20 cellular contexts compared by ENCODE assay signal in the genomic region with DNA sequence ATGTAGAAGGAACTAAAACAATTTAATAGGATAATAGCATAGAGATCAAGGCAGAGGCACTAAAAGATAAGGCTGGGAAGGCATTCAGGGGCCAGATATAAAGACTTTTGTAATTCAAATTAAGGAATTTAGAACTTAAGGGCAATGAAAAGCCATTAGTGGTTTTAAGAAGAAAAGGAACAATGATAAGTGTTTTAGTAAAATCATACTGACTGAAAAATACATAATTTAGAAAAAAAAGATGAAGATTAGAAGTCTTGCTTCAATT. TPM values are rescaled to one million over a fixed set of nuclear protein-coding genes. Genes with fewer than 3 reads are reported as not detected.
DNase-seq lines count a peak whose midpoint lies in the region; ATAC-seq and TF ChIP-seq lines count a peak whose summit lies in the region.
"Had no signal": no experiment of that assay in that cellular context is flagged by ENCODE, and none has a peak within 500 bp of the region (broad histone marks: within the 10 kb centered on the region; RNA-seq: fewer than 3 reads in every experiment).

No MANE protein-coding gene starts in this region.

- TF ChIP-seq CTCF in A673 (conservative IDR thresholded peaks at IDR 0.05; ENCODE audit: low read depth, low read length): no peak
- no peak for TF ChIP-seq CTCF in WTC11 (IDR thresholded peaks at IDR 0.05)

- peaks cover 35% of the 10 kb centered on the region for H3K4me1 Mint-ChIP-seq in WTC11
- H3K4me1 Mint-ChIP-seq: CD4-positive, alpha-beta memory T cell had no signal

- POLR2A ChIA-PET in A673 (lab: Charles Lee; ENCODE audit: low non-redundant PET): no interaction called here
- POLR2A ChIA-PET in WTC11 (lab: Charles Lee): no interaction called here

- BruUV-seq in A673 (replicated peaks; lab: Mats Ljungman, UMichigan): no TSS peak

- H3K9ac ChIP-seq in HUES6 (ENCODE audit: low read length): no peak overlapping the region
- no peak overlapping the region for H3K9ac ChIP-seq in rectal smooth muscle tissue (ENCODE audit: low read length)
- H3K9ac ChIP-seq: BLaER1 had no signal

- no peaks in the 10 kb centered on the region for H3K36me3 Mint-ChIP-seq in WTC11
- H3K36me3 Mint-ChIP-seq: CD14-positive monocyte; CD4-positive, alpha-beta memory T cell; IgD-negative memory B cell had no signal

- H3K4me1 ChIP-seq in A673 (ENCODE audit: insufficient read depth, low read length, poor library complexity, severe bottlenecking) (peaks cover 5% of the 10 kb centered on the region), HUES6 (ENCODE audit: control insufficient read depth, insufficient read depth, low read length) (peaks cover 21% of the 10 kb centered on the region), rectal smooth muscle tissue (ENCODE audit: control insufficient read depth, insufficient read depth, low read length) (peaks cover 7% of the 10 kb centered on the region)
- H3K4me1 ChIP-seq: A549, BLaER1 had no signal

- H3K4me3 ChIP-seq in A673 (ENCODE audit: low read depth, low read length, poor library complexity, severe bottlenecking): no peak overlapping the region
- no peak overlapping the region for H3K4me3 ChIP-seq in HUES6 (ENCODE audit: low read depth, low read length)
- H3K4me3 ChIP-seq in rectal smooth muscle tissue (ENCODE audit: low read length): no peak overlapping the region
- H3K4me3 ChIP-seq: A549, BLaER1, HAP-1 had no signal

- H3K27ac Mint-ChIP-seq in WTC11: peak overlapping the region; percentile 64
- H3K27ac Mint-ChIP-seq: CD14-positive monocyte; CD4-positive, alpha-beta memory T cell had no signal

- no peaks in the 10 kb centered on the region for H3K36me3 ChIP-seq in A673 (ENCODE audit: insufficient read depth, low read length, poor library complexity, severe bottlenecking)
- no peaks in the 10 kb centered on the region for H3K36me3 ChIP-seq in HUES6 (ENCODE audit: control insufficient read depth, insufficient read depth, low read length)
- no peaks in the 10 kb centered on the region for H3K36me3 ChIP-seq in rectal smooth muscle tissue (ENCODE audit: control insufficient read depth, insufficient read depth, low read length)
- H3K36me3 ChIP-seq: BLaER1, HAP-1 had no signal

- CTCF ChIA-PET in A673 (lab: Charles Lee): no interaction called here
- CTCF ChIA-PET in WTC11 (lab: Charles Lee): no interaction called here

- DNase-seq in A673 (ENCODE audit: low spot score): peak; percentile 53
- DNase-seq in WTC11 (ENCODE audit: low spot score): no peak
- DNase-seq in sciatic nerve (ENCODE audit: low spot score): no peak
- DNase-seq: CD4-positive, alpha-beta memory T cell; DMS153; DMS79; GDM1 had no signal

- no peaks in the 10 kb centered on the region for H3K27me3 Mint-ChIP-seq in WTC11 (ENCODE audit: low read depth)
- H3K27me3 Mint-ChIP-seq: IgD-negative memory B cell had no signal

- H3K27me3 ChIP-seq in A673 (replicated peaks; ENCODE audit: insufficient read depth, low read depth, low read length, poor library complexity) (no peaks in the 10 kb centered on the region), HUES6 (ENCODE audit: control insufficient read depth, insufficient read depth, low read length) (no peaks in the 10 kb centered on the region), rectal smooth muscle tissue (ENCODE audit: control insufficient read depth, insufficient read depth, low read length) (no peaks in the 10 kb centered on the region)
- H3K27me3 ChIP-seq: BLaER1 had no signal

- no peaks in the 10 kb centered on the region for H3K9me3 ChIP-seq in A673 (ENCODE audit: low read depth, low read length, poor library complexity, severe bottlenecking)
- H3K9me3 ChIP-seq in HUES6 (ENCODE audit: control insufficient read depth, insufficient read depth, low read depth, low read length): no peaks in the 10 kb centered on the region
- H3K9me3 ChIP-seq: A549, BLaER1 had no signal

- H3K27ac ChIP-seq in A673 (ENCODE audit: low read depth, low read length, poor library complexity, severe bottlenecking) (no peak overlapping the region), HUES6 (ENCODE audit: low read depth, low read length) (peak overlapping the region; percentile 24; the same call in 1 of the 2 replicates), rectal smooth muscle tissue (ENCODE audit: low read depth, low read length) (peak overlapping the region; percentile 58)
- H3K27ac ChIP-seq: 22Rv1, A549, BLaER1, HL-60 had no signal

- intact Hi-C loops in A673 (cut with micrococcal nuclease; ENCODE audit: unreplicated experiment): no loop called here
- intact Hi-C loops in sciatic nerve (cut with DNase I): loop anchor here (5.0 kb wide), 1 partner anchor 1717 kb away; no protein-coding TSS in a partner anchor

- ATAC-seq in WTC11 (peak; percentile 23), HG03139 (IDR thresholded peaks at IDR 0.05; ENCODE audit: unreplicated experiment) (no peak), GM18517 (IDR thresholded peaks at IDR 0.05; ENCODE audit: unreplicated experiment) (no peak), GM19351 (IDR thresholded peaks at IDR 0.05; ENCODE audit: unreplicated experiment) (no peak), sciatic nerve (no peak)
- ATAC-seq: A549, HepG2 had no signal

- H3K4me3 Mint-ChIP-seq in WTC11: no peak overlapping the region
- H3K4me3 Mint-ChIP-seq: CD14-positive monocyte; CD4-positive, alpha-beta memory T cell had no signal

- peaks cover 4% of the 10 kb centered on the region; the same call in 1 of the 2 replicates for H3K9me3 Mint-ChIP-seq in WTC11

TF ChIP-seq in WTC11, 78 proteins besides CTCF, POLR2A, EP300 and RAD21 (continues in another document):
- TF ChIP-seq, protein P1, sequence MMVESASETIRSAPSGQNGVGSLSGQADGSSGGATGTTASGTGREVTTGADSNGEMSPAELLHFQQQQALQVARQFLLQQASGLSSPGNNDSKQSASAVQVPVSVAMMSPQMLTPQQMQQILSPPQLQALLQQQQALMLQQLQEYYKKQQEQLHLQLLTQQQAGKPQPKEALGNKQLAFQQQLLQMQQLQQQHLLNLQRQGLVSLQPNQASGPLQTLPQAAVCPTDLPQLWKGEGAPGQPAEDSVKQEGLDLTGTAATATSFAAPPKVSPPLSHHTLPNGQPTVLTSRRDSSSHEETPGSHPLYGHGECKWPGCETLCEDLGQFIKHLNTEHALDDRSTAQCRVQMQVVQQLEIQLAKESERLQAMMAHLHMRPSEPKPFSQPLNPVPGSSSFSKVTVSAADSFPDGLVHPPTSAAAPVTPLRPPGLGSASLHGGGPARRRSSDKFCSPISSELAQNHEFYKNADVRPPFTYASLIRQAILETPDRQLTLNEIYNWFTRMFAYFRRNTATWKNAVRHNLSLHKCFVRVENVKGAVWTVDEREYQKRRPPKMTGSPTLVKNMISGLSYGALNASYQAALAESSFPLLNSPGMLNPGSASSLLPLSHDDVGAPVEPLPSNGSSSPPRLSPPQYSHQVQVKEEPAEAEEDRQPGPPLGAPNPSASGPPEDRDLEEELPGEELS (CRISPR knock-in tag; IDR thresholded peaks at IDR 0.05): no peak
- TF ChIP-seq PREB (CRISPR knock-in tag; IDR thresholded peaks at IDR 0.05; ENCODE audit: borderline replicate concordance): no peak
- TF ChIP-seq, protein P2, sequence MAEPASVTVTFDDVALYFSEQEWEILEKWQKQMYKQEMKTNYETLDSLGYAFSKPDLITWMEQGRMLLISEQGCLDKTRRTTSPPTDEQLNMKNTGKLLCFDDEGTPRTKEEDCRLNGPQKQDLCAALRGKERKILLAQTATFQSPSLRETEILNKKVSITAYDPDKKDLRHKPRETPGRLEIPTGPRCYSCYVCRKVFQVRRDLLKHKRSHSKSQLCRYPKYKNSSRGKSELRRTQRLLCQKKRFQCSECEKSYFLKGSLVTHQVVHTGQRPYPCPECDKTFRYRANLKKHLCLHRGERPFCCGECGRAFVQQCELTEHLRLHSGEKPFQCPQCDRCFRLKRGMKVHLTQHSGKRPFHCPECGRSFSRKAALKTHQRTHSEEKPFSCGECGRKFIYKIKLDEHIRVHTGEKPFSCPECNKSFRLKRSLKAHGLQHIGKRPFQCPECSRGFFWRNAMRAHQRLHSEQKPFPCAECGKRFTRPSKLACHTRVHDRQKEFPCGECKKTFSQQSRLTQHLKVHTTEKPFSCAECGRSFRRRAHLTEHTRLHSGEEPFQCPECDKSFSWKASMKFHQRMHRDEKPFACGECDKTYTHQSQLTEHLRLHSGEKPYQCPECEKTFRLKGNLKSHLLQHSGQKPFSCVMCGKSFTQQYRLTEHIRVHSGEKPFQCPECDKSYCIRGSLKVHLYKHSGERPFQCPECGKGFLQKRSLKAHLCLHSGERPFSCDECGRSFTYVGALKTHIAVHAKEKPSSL (CRISPR knock-in tag; conservative IDR thresholded peaks at IDR 0.05): no peak
- TF ChIP-seq, protein P3, sequence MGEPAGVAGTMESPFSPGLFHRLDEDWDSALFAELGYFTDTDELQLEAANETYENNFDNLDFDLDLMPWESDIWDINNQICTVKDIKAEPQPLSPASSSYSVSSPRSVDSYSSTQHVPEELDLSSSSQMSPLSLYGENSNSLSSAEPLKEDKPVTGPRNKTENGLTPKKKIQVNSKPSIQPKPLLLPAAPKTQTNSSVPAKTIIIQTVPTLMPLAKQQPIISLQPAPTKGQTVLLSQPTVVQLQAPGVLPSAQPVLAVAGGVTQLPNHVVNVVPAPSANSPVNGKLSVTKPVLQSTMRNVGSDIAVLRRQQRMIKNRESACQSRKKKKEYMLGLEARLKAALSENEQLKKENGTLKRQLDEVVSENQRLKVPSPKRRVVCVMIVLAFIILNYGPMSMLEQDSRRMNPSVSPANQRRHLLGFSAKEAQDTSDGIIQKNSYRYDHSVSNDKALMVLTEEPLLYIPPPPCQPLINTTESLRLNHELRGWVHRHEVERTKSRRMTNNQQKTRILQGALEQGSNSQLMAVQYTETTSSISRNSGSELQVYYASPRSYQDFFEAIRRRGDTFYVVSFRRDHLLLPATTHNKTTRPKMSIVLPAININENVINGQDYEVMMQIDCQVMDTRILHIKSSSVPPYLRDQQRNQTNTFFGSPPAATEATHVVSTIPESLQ (CRISPR knock-in tag; IDR thresholded peaks at IDR 0.05): no peak
- TF ChIP-seq, protein P4, sequence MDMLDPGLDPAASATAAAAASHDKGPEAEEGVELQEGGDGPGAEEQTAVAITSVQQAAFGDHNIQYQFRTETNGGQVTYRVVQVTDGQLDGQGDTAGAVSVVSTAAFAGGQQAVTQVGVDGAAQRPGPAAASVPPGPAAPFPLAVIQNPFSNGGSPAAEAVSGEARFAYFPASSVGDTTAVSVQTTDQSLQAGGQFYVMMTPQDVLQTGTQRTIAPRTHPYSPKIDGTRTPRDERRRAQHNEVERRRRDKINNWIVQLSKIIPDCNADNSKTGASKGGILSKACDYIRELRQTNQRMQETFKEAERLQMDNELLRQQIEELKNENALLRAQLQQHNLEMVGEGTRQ (CRISPR knock-in tag; IDR thresholded peaks at IDR 0.05): no peak

RNA-seq across cellular contexts. Expression of gene RGS2, which starts 14.1 kb away (rescaled TPM):
- total RNA-seq in A673 (2021) (24.2 and 24.7 TPM in 2 replicates), WTC11 (2021) (13.1 to 19.1 TPM (median 18.7 TPM) in 3 replicates), sciatic nerve (42.5 TPM)
